ENCODE assay signal across 9 cellular contexts in genomic region chr13:87123987-87124784, GRCh38.
DNase-seq lines count a peak whose midpoint lies in the region; ATAC-seq and TF ChIP-seq lines count a peak whose summit lies in the region.
"Had no signal": no experiment of that assay in that cellular context is flagged by ENCODE, and none has a peak within 500 bp of the region (broad histone marks: within the 10 kb centered on the region; RNA-seq: fewer than 3 reads in every experiment).

No MANE protein-coding gene starts in this region.

- H3K4me1 ChIP-seq in heart right ventricle: peaks cover 0 to 6% (median 0%) of the 10 kb centered on the region in 9 donors

- intact Hi-C loops in heart right ventricle (cut with DNase I): no loop called here

- TF ChIP-seq CTCF in AG09319 (IDR thresholded peaks at IDR 0.05; ENCODE audit: low read depth, low read length) (no peak), HFF-Myc (IDR thresholded peaks at IDR 0.05; ENCODE audit: low read depth, low read length, missing control alignments) (no peak), heart right ventricle (IDR thresholded peaks at IDR 0.05) (no peak)

- no peaks in the 10 kb centered on the region for H3K27me3 ChIP-seq in heart right ventricle

- peaks cover 0 to 7% (median 0%) of the 10 kb centered on the region in 11 donors for H3K9me3 ChIP-seq in heart right ventricle

- H3K36me3 ChIP-seq in heart right ventricle: no peaks in the 10 kb centered on the region

- 38 to 39% methylated on average over 10 of the region's 10 CpGs for WGBS in heart right ventricle, 2 donors

- peak; percentile 79 for DNase-seq in AG09319 (ENCODE audit: extremely low read depth, low read depth)
- peak; percentile 64 for DNase-seq in HFF-Myc (ENCODE audit: extremely low read depth, low read depth)
- DNase-seq in SIG-M5 (lab: John Stamatoyannopoulos, UW): peak; percentile 96
- peak; percentile 7 to 15 for DNase-seq in heart right ventricle
- no peak for DNase-seq in globus pallidus (ENCODE audit: low spot score)
- DNase-seq in GM19240 (ENCODE audit: insufficient read length, low spot score): no peak
- DNase-seq in inferior parietal cortex (ENCODE audit: extremely low spot score): no peak
- DNase-seq in cerebellar cortex (ENCODE audit: low spot score): no peak
- DNase-seq: T-helper 9 cell had no signal

- peak overlapping the region in 1 of 10 donors; percentile 27 for H3K27ac ChIP-seq in heart right ventricle

- no peak overlapping the region for H3K4me3 ChIP-seq in HFF-Myc (replicated peaks; ENCODE audit: low read depth, low read length)
- no peak overlapping the region for H3K4me3 ChIP-seq in heart right ventricle

- ATAC-seq in heart right ventricle: peak in 7 of 8 donors; percentile 12 to 98 (median 77)

Comparison
In these comparisons a context has a peak if more than half of its experiments do, and no peak if none do; other contexts are left out.
1. DNase-seq: peak in AG09319 (single experiment), HFF-Myc (single experiment), SIG-M5 (single experiment) and heart right ventricle (2 of 2); none in globus pallidus (single experiment), GM19240 (single experiment), inferior parietal cortex (single experiment) and cerebellar cortex (single experiment).